In the genomic region with DNA sequence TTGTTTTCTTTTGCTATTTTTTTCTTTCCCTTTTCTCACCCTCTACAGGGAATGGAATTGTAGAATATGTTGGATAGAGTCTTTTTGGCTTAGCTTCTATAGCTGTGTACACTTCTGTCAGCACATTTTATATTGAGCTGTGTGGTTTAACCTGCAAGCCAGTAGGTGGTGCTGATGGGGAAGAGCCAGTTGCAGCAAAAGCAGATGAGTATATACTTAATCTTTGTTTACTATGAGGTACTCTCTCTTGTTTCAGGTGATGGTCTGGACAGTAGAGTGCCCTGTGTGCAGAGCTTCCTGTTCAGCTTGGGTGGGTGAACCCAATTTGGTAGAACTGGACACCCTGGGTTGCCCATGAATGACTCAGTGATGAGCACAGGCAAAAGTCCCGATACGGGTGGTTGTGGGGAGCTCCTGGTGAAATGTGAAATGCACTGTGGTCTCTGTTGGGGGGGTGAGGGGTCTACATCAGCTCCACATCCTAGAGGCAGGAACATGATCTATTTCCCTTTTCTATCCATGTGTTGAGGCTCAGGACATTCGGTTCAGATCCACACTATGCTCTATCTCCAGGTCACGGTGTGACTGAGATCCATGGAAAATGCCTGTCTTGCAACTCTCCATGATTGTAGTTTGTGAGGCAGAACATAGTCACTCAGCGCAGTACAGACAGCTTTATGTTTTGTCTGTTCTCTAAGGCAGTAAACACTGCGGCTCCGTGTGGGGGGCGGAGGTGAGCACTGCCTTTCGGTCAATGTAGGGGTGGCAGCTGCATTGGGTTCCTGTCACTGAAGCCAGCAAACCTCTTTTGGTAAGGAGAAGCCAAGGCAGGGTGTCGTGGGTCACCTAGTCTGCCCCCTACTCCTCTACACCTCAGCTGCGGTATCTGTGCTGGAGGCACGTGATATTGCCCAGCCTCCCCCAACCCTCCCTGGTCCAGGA, we compare ENCODE assay signal across 12 cellular contexts.
A peak's percentile ranks its signal among the peaks of the same experiment; 100 is the strongest.
DNase-seq lines count a peak whose midpoint lies in the region; ATAC-seq and TF ChIP-seq lines count a peak whose summit lies in the region.
"Had no signal": no experiment of that assay in that cellular context is flagged by ENCODE, and none has a peak within 500 bp of the region (broad histone marks: within the 10 kb centered on the region; RNA-seq: fewer than 3 reads in every experiment).

No MANE protein-coding gene starts in this region.

- WGBS in body of pancreas, 2 donors: 89 to 92% methylated on average over 10 to 12 of the region's 12 CpGs

- ATAC-seq in body of pancreas (no peak), GM18519 (IDR thresholded peaks at IDR 0.05; ENCODE audit: low FRiP score, unreplicated experiment) (no peak)

- DNase-seq in ACHN (peak; percentile 27), GM13977 (ENCODE audit: low spot score) (no peak), RWPE1 (ENCODE audit: low spot score) (no peak), fibroblast of the conjunctiva (ENCODE audit: low read depth) (peak; percentile 29), HuH-7.5 (ENCODE audit: low spot score) (no peak), COLO668 (lab: John Stamatoyannopoulos, UW; ENCODE audit: unreplicated experiment) (no peak), body of pancreas (no peak)
- DNase-seq: DMS153, H7, NCI-H2029 treated with DMSO at 0.1 percent for 48 hours had no signal

- H3K27ac ChIP-seq in RWPE1 (no peak overlapping the region), body of pancreas (no peak overlapping the region)
- H3K27ac ChIP-seq: thyroid gland had no signal

- POLR2A ChIA-PET in RWPE1 (lab: Yijun Ruan, JAX; ENCODE audit: low non-redundant PET): no interaction called here

- in situ Hi-C loops in ACHN (cut with HindIII; ENCODE audit: low pct_ligation_motif_present, low pct_unique_long_range_greater_than_20kb, low sequenced_read_pairs): no loop called here
- in situ Hi-C loops in GM13977 (cut with MboI; ENCODE audit: low pct_unique_long_range_greater_than_20kb, low sequenced_read_pairs, unreplicated experiment): no loop called here

- no peaks in the 10 kb centered on the region for H3K36me3 ChIP-seq in body of pancreas (replicated peaks in 1 of 2; ENCODE audit: insufficient read depth in 1 of 2, low read depth in 2 of 2)
- H3K36me3 ChIP-seq: thyroid gland had no signal

- CTCF ChIA-PET in RWPE1 (lab: Yijun Ruan, JAX): interaction anchor here (0.7 kb wide), 1 partner anchor 1132 kb away, joined by 3 read pairs; no protein-coding TSS in a partner anchor

- no peak overlapping the region for H3K4me3 ChIP-seq in body of pancreas
- H3K4me3 ChIP-seq: thyroid gland had no signal

- TF ChIP-seq POLR2A in body of pancreas (IDR thresholded peaks at IDR 0.05): no peak

- TF ChIP-seq CTCF in GM13977 (IDR thresholded peaks at IDR 0.05; ENCODE audit: extremely low read depth, insufficient read depth, missing control alignments) (peak; percentile 29), RWPE1 (conservative IDR thresholded peaks at IDR 0.05; ENCODE audit: low read depth) (peak; percentile 28), body of pancreas (IDR thresholded peaks at IDR 0.05) (peak in 1 of 7 experiments; percentile 22)

- no peaks in the 10 kb centered on the region for H3K9me3 ChIP-seq in body of pancreas
- H3K9me3 ChIP-seq: thyroid gland had no signal

- no peaks in the 10 kb centered on the region for H3K4me1 ChIP-seq in body of pancreas
- H3K4me1 ChIP-seq: thyroid gland had no signal

- intact Hi-C loops in body of pancreas (cut with DNase I): no loop called here

- H3K27me3 ChIP-seq in body of pancreas: no peaks in the 10 kb centered on the region
- H3K27me3 ChIP-seq: thyroid gland had no signal

Comparison
In these comparisons a context has a peak if more than half of its experiments do, and no peak if none do; other contexts are left out.
1. DNase-seq: peak in ACHN (single experiment) and fibroblast of the conjunctiva (single experiment); none in GM13977 (single experiment), RWPE1 (single experiment), HuH-7.5 (single experiment), COLO668 (single experiment) and body of pancreas (0 of 4).